In the genomic region with DNA sequence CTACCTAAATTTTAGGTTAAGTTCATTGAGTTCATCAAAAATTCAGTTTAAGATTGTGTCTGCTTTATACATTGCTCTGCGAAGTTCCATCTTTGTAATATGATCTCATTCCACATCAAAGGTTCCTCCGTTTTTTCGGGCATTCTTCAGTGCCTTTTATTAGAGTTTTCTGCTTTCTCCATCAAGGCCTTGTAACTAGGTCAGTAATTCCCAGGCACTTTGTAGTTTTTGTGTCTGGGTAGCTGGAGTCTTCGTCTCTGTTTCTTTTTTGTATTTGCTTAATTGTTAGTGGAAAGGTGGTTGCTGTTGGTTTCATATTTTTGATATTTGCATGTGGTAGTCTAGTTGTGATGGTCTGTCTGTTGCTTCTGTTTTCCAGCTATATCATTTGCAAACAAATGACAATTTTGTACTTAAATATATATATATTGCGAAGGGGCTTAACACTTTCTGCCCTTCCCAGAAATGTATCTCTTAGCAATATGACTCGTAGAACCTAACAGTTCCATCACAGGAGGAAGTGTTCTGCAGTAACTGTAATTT, we compare ENCODE assay signal across 9 cellular contexts.
A peak's percentile ranks its signal among the peaks of the same experiment; 100 is the strongest.
DNase-seq lines count a peak whose midpoint lies in the region; ATAC-seq and TF ChIP-seq lines count a peak whose summit lies in the region.
"Had no signal": no experiment of that assay in that cellular context is flagged by ENCODE, and none has a peak within 500 bp of the region (broad histone marks: within the 10 kb centered on the region; RNA-seq: fewer than 3 reads in every experiment).

No MANE protein-coding gene starts in this region.

- no peaks in the 10 kb centered on the region for H3K27me3 ChIP-seq in spleen (replicated peaks in 1 of 7)

- H3K36me3 ChIP-seq in spleen = peaks cover 0 to 33% (median 2%) of the 10 kb centered on the region in 6 donors

- peak overlapping the region; percentile 85 for H3K27ac Mint-ChIP-seq in T-helper 2 cell treated with Interferon-gamma antibody and Interleukin-4, amounts not matched to agents 5 μg/mL and 100 μg/mL, for 36 hours
- peak overlapping the region; percentile 86 for H3K27ac Mint-ChIP-seq in activated naive CD8-positive, alpha-beta T cell treated with anti-CD3 and anti-CD28 coated beads for 36 hours

- no peaks in the 10 kb centered on the region for H3K9me3 Mint-ChIP-seq in T-helper 2 cell treated with Interferon-gamma antibody and Interleukin-4, amounts not matched to agents 5 μg/mL and 100 μg/mL, for 36 hours
- H3K9me3 Mint-ChIP-seq in activated naive CD8-positive, alpha-beta T cell treated with anti-CD3 and anti-CD28 coated beads for 36 hours = no peaks in the 10 kb centered on the region

- ATAC-seq in HG03095 (IDR thresholded peaks at IDR 0.05; ENCODE audit: unreplicated experiment) = peak; percentile 21

- no peaks in the 10 kb centered on the region for H3K9me3 ChIP-seq in spleen

- whole genome bisulfite sequencing in spleen, 5 donors = 38 to 44% (median 40%) methylated on average over 6 of the region's 6 CpGs

- peaks cover 55% of the 10 kb centered on the region for H3K4me1 Mint-ChIP-seq in T-helper 2 cell treated with Interferon-gamma antibody and Interleukin-4, amounts not matched to agents 5 μg/mL and 100 μg/mL, for 36 hours (ENCODE audit: low read depth)
- H3K4me1 Mint-ChIP-seq in activated naive CD8-positive, alpha-beta T cell treated with anti-CD3 and anti-CD28 coated beads for 36 hours = peaks cover 77% of the 10 kb centered on the region

- peak overlapping the region in 2 of 8 donors; percentile 7 to 37 for H3K4me3 ChIP-seq in spleen

- H3K36me3 Mint-ChIP-seq in T-helper 2 cell treated with Interferon-gamma antibody and Interleukin-4, amounts not matched to agents 5 μg/mL and 100 μg/mL, for 36 hours (ENCODE audit: low read depth) = peaks cover 22% of the 10 kb centered on the region
- peaks cover 31% of the 10 kb centered on the region for H3K36me3 Mint-ChIP-seq in activated naive CD8-positive, alpha-beta T cell treated with anti-CD3 and anti-CD28 coated beads for 36 hours

- TF ChIP-seq POLR2A in spleen (IDR thresholded peaks at IDR 0.05) = no peak

- no peak for TF ChIP-seq CTCF in spleen (IDR thresholded peaks at IDR 0.05 in 8 of 11, conservative IDR thresholded peaks at IDR 0.05 in 3 of 11)

- no peaks in the 10 kb centered on the region for H3K27me3 Mint-ChIP-seq in T-helper 2 cell treated with Interferon-gamma antibody and Interleukin-4, amounts not matched to agents 5 μg/mL and 100 μg/mL, for 36 hours (ENCODE audit: low read depth)
- no peaks in the 10 kb centered on the region for H3K27me3 Mint-ChIP-seq in activated naive CD8-positive, alpha-beta T cell treated with anti-CD3 and anti-CD28 coated beads for 36 hours

- intact Hi-C loops in spleen (cut with DNase I; ENCODE audit: low total_unique reads) = no loop called here

- H3K27ac ChIP-seq in spleen = peak overlapping the region; percentile 24 to 90 (median 78)

- peak overlapping the region; percentile 62 for H3K4me3 Mint-ChIP-seq in T-helper 2 cell treated with Interferon-gamma antibody and Interleukin-4, amounts not matched to agents 5 μg/mL and 100 μg/mL, for 36 hours
- H3K4me3 Mint-ChIP-seq in activated naive CD8-positive, alpha-beta T cell treated with anti-CD3 and anti-CD28 coated beads for 36 hours = peak overlapping the region; percentile 60

- no peak for DNase-seq in T-helper 2 cell treated with Interferon-gamma antibody and Interleukin-4, amounts not matched to agents 5 μg/mL and 100 μg/mL, for 36 hours (ENCODE audit: low spot score)
- DNase-seq in T-helper 2 cell = no peak
- no peak for DNase-seq in activated naive CD8-positive, alpha-beta T cell treated with anti-CD3 and anti-CD28 coated beads for 36 hours
- DNase-seq in spleen = no peak
- no peak for DNase-seq in activated gamma-delta T cell (lab: John Stamatoyannopoulos, UW)
- no peak for DNase-seq in iPS-NIHi7 (ENCODE audit: extremely low spot score)
- no peak for DNase-seq in NCI-H1436 treated with DMSO at 0.1 percent for 48 hours (lab: John Stamatoyannopoulos, UW)
- DNase-seq: 8988T had no signal

- peaks cover 46 to 100% (median 82%) of the 10 kb centered on the region in 6 donors for H3K4me1 ChIP-seq in spleen
